In the genomic region with DNA sequence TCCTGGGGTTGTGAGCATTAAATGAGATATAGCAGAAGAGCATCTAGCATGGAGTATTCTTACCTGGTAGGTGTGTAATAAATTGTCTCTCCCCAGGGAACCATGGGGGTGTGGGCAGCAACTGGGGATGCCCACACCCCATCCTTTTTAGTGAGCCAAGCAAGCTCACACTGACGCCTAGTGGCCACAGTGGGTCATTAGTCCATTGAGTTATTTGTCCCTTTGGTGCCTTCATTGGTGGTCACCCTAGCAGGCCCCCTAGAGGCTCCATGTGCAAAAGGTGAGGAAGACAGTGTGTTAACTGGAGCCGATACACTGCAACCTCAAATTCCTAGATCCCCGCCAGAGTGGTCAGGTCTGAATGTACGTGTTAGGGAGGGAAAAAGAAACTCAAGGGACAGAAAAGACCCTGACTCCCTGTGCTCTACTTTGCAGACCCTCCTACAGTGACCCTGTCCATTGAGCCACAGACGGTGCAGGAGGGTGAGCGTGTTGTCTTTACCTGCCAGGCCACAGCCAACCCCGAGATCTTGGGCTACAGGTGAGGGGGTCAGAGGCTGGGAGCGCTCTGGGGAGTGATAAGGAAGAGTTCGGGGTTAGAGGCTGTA, we compare ENCODE assay signal across 8 cellular contexts.
A peak's percentile ranks its signal among the peaks of the same experiment; 100 is the strongest.
DNase-seq lines count a peak whose midpoint lies in the region; ATAC-seq and TF ChIP-seq lines count a peak whose summit lies in the region.

No MANE protein-coding gene starts in this region.

- ATAC-seq in GM19438 (IDR thresholded peaks at IDR 0.05; ENCODE audit: low read depth, unreplicated experiment) (peak; percentile 70), psoas muscle (peak in 1 of 4 donors; percentile 35), HG03571 (IDR thresholded peaks at IDR 0.05; ENCODE audit: unreplicated experiment) (no peak)

- intact Hi-C loops in psoas muscle (cut with DNase I): no loop called here

- peak; percentile 90 for DNase-seq in D341Med (ENCODE audit: low spot score)
- DNase-seq in NCI-H1694 treated with DMSO at 0.1 percent for 48 hours (lab: John Stamatoyannopoulos, UW): peak; percentile 56
- DNase-seq in activated CD4-positive, alpha-beta T cell treated with anti-CD3 and anti-CD28 coated beads, Interleukin-2, amount 50 U/mL, for 48 hours: peak; percentile 29 to 32
- peak; percentile 79 for DNase-seq in glomerular visceral epithelial cell (ENCODE audit: extremely low spot score)
- DNase-seq in psoas muscle: peak in 1 of 2 donors; percentile 40
- DNase-seq in stimulated activated naive CD4-positive, alpha-beta T cell treated with Interleukin-2 at 50 U/mL for 16 hours (lab: John Stamatoyannopoulos, UW): no peak

- peaks cover 0 to 18% of the 10 kb centered on the region in 2 donors for H3K36me3 ChIP-seq in psoas muscle (ENCODE audit: insufficient read depth in 1 of 2, low read depth in 1 of 2)

- WGBS in psoas muscle, 3 donors: 65 to 71% (median 65%) methylated on average over 9 of the region's 9 CpGs

- no peak overlapping the region for H3K27ac ChIP-seq in psoas muscle

- no peak overlapping the region for H3K4me3 ChIP-seq in psoas muscle

- TF ChIP-seq CTCF in psoas muscle (IDR thresholded peaks at IDR 0.05): peak; percentile 63

- no peaks in the 10 kb centered on the region for H3K27me3 ChIP-seq in psoas muscle (ENCODE audit: insufficient read depth in 3 of 3, low read length in 2 of 3)

- no peaks in the 10 kb centered on the region for H3K4me1 ChIP-seq in psoas muscle

- no peaks in the 10 kb centered on the region for H3K9me3 ChIP-seq in psoas muscle
